In the genomic region with DNA sequence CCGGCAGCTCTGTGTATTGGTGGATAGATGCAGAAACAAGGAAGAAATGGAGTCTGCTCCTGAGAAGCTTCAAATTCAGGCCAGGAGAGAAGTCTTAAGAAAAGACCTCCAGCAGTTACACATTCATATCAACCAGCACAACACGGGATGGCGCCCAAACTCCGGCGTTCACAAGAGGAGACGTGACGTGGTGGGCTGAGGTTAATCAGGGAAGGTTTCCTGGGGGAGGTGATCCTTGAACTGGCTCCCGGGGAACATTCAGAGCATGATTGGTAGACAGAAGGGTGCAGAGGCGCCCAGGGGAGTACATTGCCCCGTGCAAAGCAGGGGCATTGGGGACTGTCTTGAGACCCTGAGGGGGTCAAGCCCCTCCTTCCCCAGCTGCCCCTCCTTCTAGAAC, we compare ENCODE assay signal across 27 cellular contexts.
"Had no signal": no experiment of that assay in that cellular context is flagged by ENCODE, and none has a peak within 500 bp of the region (broad histone marks: within the 10 kb centered on the region; RNA-seq: fewer than 3 reads in every experiment).

No MANE protein-coding gene starts in this region.

- H3K9me3 ChIP-seq: left lung, lower lobe of right lung, neutrophil, ovary, right atrium auricular region, stomach, testis, tibial artery, upper lobe of right lung had no signal

- H3K4me3 Mint-ChIP-seq: immature natural killer cell; naive thymus-derived CD8-positive, alpha-beta T cell; nephron; neural crest cell; stimulated activated naive B cell treated with anti-CD40 and anti-IgM and Interleukin-4, amounts not matched to agents 10 μg/mL and 1 μg/mL and 100 μg/mL, for 72 hours had no signal

- H3K27me3 Mint-ChIP-seq: naive thymus-derived CD8-positive, alpha-beta T cell; progenitor cell of endocrine pancreas; stimulated activated naive B cell treated with anti-CD40 and anti-IgM and Interleukin-4, amounts not matched to agents 10 μg/mL and 1 μg/mL and 100 μg/mL, for 72 hours had no signal

- H3K4me3 ChIP-seq: left lung, lower lobe of right lung, ovary, right atrium auricular region, stomach, testis, tibial artery, upper lobe of right lung had no signal

- DNase-seq: hypothalamus; immature natural killer cell; left colon; left lung; lower lobe of right lung; mammary epithelial cell; mesenchymal stem cell; occipital lobe; ovary; small intestine; stimulated activated CD4-positive, alpha-beta T cell treated with anti-CD3 and anti-CD28 coated beads, Interleukin-1b, Interleukin-23, amount 100 ng/mL, for 48 hours; stimulated activated CD4-positive, alpha-beta T cell treated with anti-CD3 and anti-CD28 coated beads, Interleukin-2, amount 100 ng/mL, for 48 hours; stimulated activated CD4-positive, alpha-beta T cell treated with anti-CD3 and anti-CD28 coated beads, Interleukin-4, amount 100 ng/mL, for 4 hours; stimulated activated naive B cell treated with anti-CD40 and anti-IgM and Interleukin-4, amounts not matched to agents 10 μg/mL and 1 μg/mL and 100 μg/mL, for 72 hours; stimulated activated naive CD8-positive, alpha-beta T cell treated with anti-CD3 and anti-CD28 coated beads, Interleukin-15, Interleukin-2, amounts not matched to agents 100 U/mL and 50 U/mL, for 24 hours; stomach; testis; trophoblast cell had no signal

- ATAC-seq: left colon; left lung; lower lobe of right lung; naive thymus-derived CD8-positive, alpha-beta T cell; sciatic nerve; stimulated activated naive B cell treated with anti-CD40 and anti-IgM and Interleukin-4, amounts not matched to agents 10 μg/mL and 1 μg/mL and 100 μg/mL, for 72 hours; stimulated activated naive CD8-positive, alpha-beta T cell treated with anti-CD3 and anti-CD28 coated beads, Interleukin-15, Interleukin-2, amounts not matched to agents 100 U/mL and 50 U/mL, for 24 hours; upper lobe of right lung had no signal

- H3K36me3 ChIP-seq: ovary had no signal

- H3K27ac ChIP-seq: left lung, lower lobe of right lung, neutrophil, ovary, right atrium auricular region, stomach, testis, tibial artery, upper lobe of right lung had no signal

- H3K27ac Mint-ChIP-seq: progenitor cell of endocrine pancreas; stimulated activated naive B cell treated with anti-CD40 and anti-IgM and Interleukin-4, amounts not matched to agents 10 μg/mL and 1 μg/mL and 100 μg/mL, for 72 hours had no signal

- H3K27me3 ChIP-seq: left lung, neutrophil, ovary, right atrium auricular region, stomach, testis, tibial artery, upper lobe of right lung had no signal

- H3K4me1 ChIP-seq: left lung, lower lobe of right lung, testis, upper lobe of right lung had no signal

- H3K9me3 Mint-ChIP-seq: immature natural killer cell; naive thymus-derived CD8-positive, alpha-beta T cell; nephron; stimulated activated naive B cell treated with anti-CD40 and anti-IgM and Interleukin-4, amounts not matched to agents 10 μg/mL and 1 μg/mL and 100 μg/mL, for 72 hours had no signal
